15 cellular contexts compared by ENCODE assay signal in genomic region chr2:135948141-135948540, GRCh38. TPM values are rescaled to one million over a fixed set of nuclear protein-coding genes. Genes with fewer than 3 reads are reported as not detected.
DNase-seq lines count a peak whose midpoint lies in the region; ATAC-seq, FAIRE-seq and TF ChIP-seq lines count a peak whose summit lies in the region.
"Had no signal": no experiment of that assay in that cellular context is flagged by ENCODE, and none has a peak within 500 bp of the region (broad histone marks: within the 10 kb centered on the region; RNA-seq: fewer than 3 reads in every experiment).

No MANE protein-coding gene starts in this region.

- H3K27ac ChIP-seq in K562 (ENCODE audit: extremely low read depth, low read depth, low read length): peak overlapping the region; percentile 66; the same call in 2 of the 3 replicates
- H3K27ac ChIP-seq: colonic mucosa, parathyroid adenoma, WERI-Rb-1 had no signal

- peak overlapping the region; percentile 94 for H3K27ac Mint-ChIP-seq in activated T-cell treated with anti-CD3 and anti-CD28 coated beads, Interleukin-2, amount 50 U/mL, for 24 hours
- peak overlapping the region; percentile 48 for H3K27ac Mint-ChIP-seq in stimulated activated memory B cell treated with anti-CD40 and anti-IgM and Interleukin-4, amounts not matched to agents 10 μg/mL and 1 μg/mL and 100 μg/mL, for 72 hours

- H3K9me3 Mint-ChIP-seq in activated T-cell treated with anti-CD3 and anti-CD28 coated beads, Interleukin-2, amount 50 U/mL, for 24 hours: peaks cover 10% of the 10 kb centered on the region
- H3K9me3 Mint-ChIP-seq in stimulated activated memory B cell treated with anti-CD40 and anti-IgM and Interleukin-4, amounts not matched to agents 10 μg/mL and 1 μg/mL and 100 μg/mL, for 72 hours: peaks cover 3% of the 10 kb centered on the region

- TF ChIP-seq EP300 in K562 (IDR thresholded peaks at IDR 0.05; ENCODE audit: low read length): no peak

- H3K4me2 ChIP-seq in K562 (ENCODE audit: insufficient read depth, low read length): no peak overlapping the region

- H3K36me3 ChIP-seq in K562 (ENCODE audit: control insufficient read depth, insufficient read depth, low read length): peaks cover 56% of the 10 kb centered on the region
- H3K36me3 ChIP-seq: colonic mucosa had no signal

- no peak overlapping the region for H3K9ac ChIP-seq in K562 (ENCODE audit: insufficient read depth in 1 of 2, low read depth in 2 of 2, low read length in 2 of 2)
- H3K9ac ChIP-seq: parathyroid adenoma had no signal

- no TSS peak for BruUV-seq in K562 (replicated peaks; lab: Mats Ljungman, UMichigan)

- H3K4me3 Mint-ChIP-seq in activated T-cell treated with anti-CD3 and anti-CD28 coated beads, Interleukin-2, amount 50 U/mL, for 24 hours: peak overlapping the region; percentile 59
- H3K4me3 Mint-ChIP-seq in stimulated activated memory B cell treated with anti-CD40 and anti-IgM and Interleukin-4, amounts not matched to agents 10 μg/mL and 1 μg/mL and 100 μg/mL, for 72 hours: no peak overlapping the region

- H3K9me1 ChIP-seq in K562 (ENCODE audit: control insufficient read depth, insufficient read depth, low read length): no peaks in the 10 kb centered on the region

- TF ChIP-seq RAD21 in K562 (CRISPR knock-in tag; conservative IDR thresholded peaks at IDR 0.05 in 1 of 2, IDR thresholded peaks at IDR 0.05 in 1 of 2): no peak

- no peak for FAIRE-seq in K562 (lab: Jason Lieb, UNC)

- H3K27me3 Mint-ChIP-seq in activated T-cell treated with anti-CD3 and anti-CD28 coated beads, Interleukin-2, amount 50 U/mL, for 24 hours: no peaks in the 10 kb centered on the region
- no peaks in the 10 kb centered on the region for H3K27me3 Mint-ChIP-seq in stimulated activated memory B cell treated with anti-CD40 and anti-IgM and Interleukin-4, amounts not matched to agents 10 μg/mL and 1 μg/mL and 100 μg/mL, for 72 hours

- POLR2A ChIA-PET in K562 (lab: Yijun Ruan, JAX): no interaction called here

- 0 out of 2 replicates have a peak, but pooled peaks cover 5% of the 10 kb centered on the region for H4K20me1 ChIP-seq in K562 (replicated peaks; ENCODE audit: control insufficient read depth, insufficient read depth, low read length)

- no peak for TF ChIP-seq CTCF in K562 (IDR thresholded peaks at IDR 0.05 in 2 of 3, conservative IDR thresholded peaks at IDR 0.05 in 1 of 3; ENCODE audit: insufficient read depth in 2 of 3, low read depth in 1 of 3, low read length in 3 of 3)

- 67% methylated on average over 1 of the region's 1 CpG for WGBS in K562 (ENCODE audit: insufficient coverage, low coverage, missing lambda C conversion rate)

- peaks cover 84% of the 10 kb centered on the region for H3K36me3 Mint-ChIP-seq in activated T-cell treated with anti-CD3 and anti-CD28 coated beads, Interleukin-2, amount 50 U/mL, for 24 hours (ENCODE audit: low read depth)
- peaks cover 52% of the 10 kb centered on the region for H3K36me3 Mint-ChIP-seq in stimulated activated memory B cell treated with anti-CD40 and anti-IgM and Interleukin-4, amounts not matched to agents 10 μg/mL and 1 μg/mL and 100 μg/mL, for 72 hours

- DNase-seq in activated T-cell treated with anti-CD3 and anti-CD28 coated beads, Interleukin-2, amount 50 U/mL, for 24 hours: no peak
- DNase-seq in activated T-cell treated with anti-CD3 and anti-CD28 coated beads for 4 hours (no peak), K562 (ENCODE audit: extremely low read depth in 1 of 4, low spot score in 3 of 4) (no peak), NCI-H2196 treated with DMSO at 0.1 percent for 48 hours (lab: John Stamatoyannopoulos, UW; ENCODE audit: unreplicated experiment) (no peak), NCI-H1694 treated with DMSO at 0.1 percent for 48 hours (lab: John Stamatoyannopoulos, UW) (no peak)
- DNase-seq: colonic mucosa; DMS79; NCI-H1048; NCI-H774; stimulated activated CD8-positive, alpha-beta memory T cell treated with anti-CD3 and anti-CD28 coated beads, Interleukin-4, amount 100 ng/mL, for 48 hours; WERI-Rb-1 had no signal

- H3K9me3 ChIP-seq in K562 (replicated peaks; ENCODE audit: control insufficient read depth, insufficient read depth, low read depth, low read length): no peaks in the 10 kb centered on the region
- H3K9me3 ChIP-seq: colonic mucosa had no signal

- no peak overlapping the region for H2AFZ ChIP-seq in K562 (ENCODE audit: low read depth, low read length)
- H2AFZ ChIP-seq: parathyroid adenoma had no signal

- in situ Hi-C loops in K562 (cut with MboI): no loop called here

- ATAC-seq in HG03439 (IDR thresholded peaks at IDR 0.05; ENCODE audit: unreplicated experiment) (peak; percentile 14), K562 (peak; percentile 10; the same call in 2 of the 3 replicates), HG02870 (IDR thresholded peaks at IDR 0.05; ENCODE audit: unreplicated experiment) (no peak)
- no peak for ATAC-seq in stimulated activated memory B cell treated with anti-CD40 and anti-IgM and Interleukin-4, amounts not matched to agents 10 μg/mL and 1 μg/mL and 100 μg/mL, for 72 hours

- H3K4me1 ChIP-seq in K562 (replicated peaks in 1 of 2; ENCODE audit: control insufficient read depth in 2 of 2, insufficient read depth in 2 of 2, low read length in 2 of 2): peaks cover 4 to 8% of the 10 kb centered on the region in 2 experiments; a peak in 3 of 5 replicates
- H3K4me1 ChIP-seq: colonic mucosa had no signal

- no peaks in the 10 kb centered on the region for H3K27me3 ChIP-seq in K562 (ENCODE audit: control insufficient read depth in 2 of 2, insufficient read depth in 2 of 2, low read length in 2 of 2)
- H3K27me3 ChIP-seq: colonic mucosa had no signal

- H3K4me1 Mint-ChIP-seq in activated T-cell treated with anti-CD3 and anti-CD28 coated beads, Interleukin-2, amount 50 U/mL, for 24 hours (ENCODE audit: low read depth): peaks cover 78% of the 10 kb centered on the region
- H3K4me1 Mint-ChIP-seq in stimulated activated memory B cell treated with anti-CD40 and anti-IgM and Interleukin-4, amounts not matched to agents 10 μg/mL and 1 μg/mL and 100 μg/mL, for 72 hours: peaks cover 44% of the 10 kb centered on the region

- no peak for TF ChIP-seq POLR2A in K562 (conservative IDR thresholded peaks at IDR 0.05)

- intact Hi-C loops in K562 (cut with micrococcal nuclease): no loop called here

- H3K79me2 ChIP-seq in K562 (ENCODE audit: control insufficient read depth, insufficient read depth, low read length): peaks cover 89% of the 10 kb centered on the region

- no peak overlapping the region for H3K4me3 ChIP-seq in K562
- H3K4me3 ChIP-seq: colonic mucosa had no signal

- CTCF ChIA-PET in K562 (lab: Yijun Ruan, JAX; ENCODE audit: low intra/inter-chr PET ratio): no interaction called here

TF ChIP-seq in K562, 482 proteins besides CTCF, POLR2A, EP300 and RAD21 (continues in another document):
- TF ChIP-seq MAX (CRISPR knock-in tag; IDR thresholded peaks at IDR 0.05): no peak
- TF ChIP-seq PHF8 (IDR thresholded peaks at IDR 0.05; ENCODE audit: borderline replicate concordance, low read length): no peak
- no peak for TF ChIP-seq ZNF354B (CRISPR knock-in tag; IDR thresholded peaks at IDR 0.05)
- no peak for TF ChIP-seq E4F1 (CRISPR knock-in tag; IDR thresholded peaks at IDR 0.05; ENCODE audit: borderline replicate concordance)
- TF ChIP-seq CBX8 (IDR thresholded peaks at IDR 0.05; ENCODE audit: borderline replicate concordance, extremely low read depth, low read depth, low read length, poor library complexity, severe bottlenecking): no peak
- no peak for TF ChIP-seq ZNF184 (CRISPR knock-in tag; IDR thresholded peaks at IDR 0.05)

RNA-seq across cellular contexts. Expression of gene DARS1, which starts 37.3 kb away (rescaled TPM):
- 52.8 and 147 TPM in 2 replicates for total RNA-seq in K562 (2011; cell fraction: chromatin; rRNA removed; ENCODE audit: low replicate concordance)
- 22.5 and 30.5 TPM in 2 replicates for total RNA-seq in K562 (2011; cell fraction: nucleolus; rRNA removed)
- 54.0 and 61.3 TPM in 2 replicates for total RNA-seq in K562 (2011; cell fraction: nucleoplasm; rRNA removed)
- total RNA-seq in K562 (2014; rRNA removed): 74.3 and 93.2 TPM in 2 replicates
- 150 and 171 TPM in 2 replicates for total RNA-seq in K562 (2014; rRNA removed; fragmentation: Illumina TruSeq; extraction: Trizol)
- total RNA-seq in K562 (2015; rRNA removed; fragmentation: Illumina TruSeq; extraction: Trizol): 106 and 116 TPM in 2 replicates
- 92.7 and 95.3 TPM in 2 replicates for total RNA-seq in K562 (2021)
- 230 and 239 TPM in 2 replicates for polyA plus RNA-seq in K562 (2011; rRNA removed)
- polyA plus RNA-seq in K562 (2011; cell fraction: cytosol; rRNA removed): 43.0 and 108 TPM in 2 replicates
- polyA plus RNA-seq in K562 (2011; cell fraction: nucleus; rRNA removed): 39.8 and 79.6 TPM in 2 replicates
- polyA plus RNA-seq in K562 (2012): 91.7 and 100 TPM in 2 replicates
- polyA plus RNA-seq in K562 (2014; fragmentation: Illumina TruSeq; extraction: Trizol): 141 and 167 TPM in 2 replicates
- polyA plus RNA-seq in K562 (2014; fragmentation: Nextera tagmentation; extraction: Ambion mirVana): 10 to 100 TPM; 91.5 to 95.0 TPM
- 89.7 and 98.0 TPM in 2 replicates for polyA plus RNA-seq in K562 (2014; rRNA removed)
- 346 and 409 TPM in 2 replicates for polyA minus RNA-seq in K562 (2011; rRNA and poly(A)+ RNA removed)
- 60.3 and 90.3 TPM in 2 replicates for polyA minus RNA-seq in K562 (2011; cell fraction: cytosol; rRNA and poly(A)+ RNA removed)
- polyA minus RNA-seq in K562 (2011; cell fraction: nucleus; rRNA and poly(A)+ RNA removed): 34.6 and 73.8 TPM in 2 replicates

Comparison
In these comparisons a context has a peak if more than half of its experiments do, and no peak if none do; other contexts are left out.
1. ATAC-seq: peak in HG03439 (single experiment) and K562 (single experiment); none in stimulated activated memory B cell treated with anti-CD40 and anti-IgM and Interleukin-4, amounts not matched to agents 10 μg/mL and 1 μg/mL and 100 μg/mL, for 72 hours (single experiment) and HG02870 (single experiment).